Comparison of ENCODE assay signal across 16 cellular contexts in genomic region chr18:48901145-48902022, GRCh38. TPM values are rescaled to one million over a fixed set of nuclear protein-coding genes. Genes with fewer than 3 reads are reported as not detected.
DNase-seq lines count a peak whose midpoint lies in the region; ATAC-seq, FAIRE-seq and TF ChIP-seq lines count a peak whose summit lies in the region.
"Had no signal": no experiment of that assay in that cellular context is flagged by ENCODE, and none has a peak within 500 bp of the region (broad histone marks: within the 10 kb centered on the region; RNA-seq: fewer than 3 reads in every experiment).

No MANE protein-coding gene starts in this region.

- no peak for DNase-seq in PC-9
- DNase-seq in chondrocyte (ENCODE audit: low spot score): peak; percentile 7
- no peak for DNase-seq in mesenchymal stem cell
- no peak for DNase-seq in testis
- no peak for DNase-seq in left lobe of liver (ENCODE audit: low spot score)
- no peak for DNase-seq in SIG-M5 (lab: John Stamatoyannopoulos, UW)
- DNase-seq in RCC 7860 (ENCODE audit: low spot score): no peak
- DNase-seq in activated naive CD8-positive, alpha-beta T cell treated with anti-CD3 and anti-CD28 coated beads for 36 hours: no peak
- DNase-seq: activated CD4-positive, alpha-beta T cell treated with anti-CD3 and anti-CD28 coated beads, Interleukin-2, amount 50 U/mL, for 4 hours; activated naive CD4-positive, alpha-beta T cell; NCI-H2081 treated with DMSO at 0.1 percent for 48 hours; NK-92 treated with Interleukin-12 subunit alpha and Interleukin-12 subunit beta, amount 100 ng/mL, for 24 hours had no signal

- peaks cover 18% of the 10 kb centered on the region for H3F3A ChIP-seq in PC-9 (ENCODE audit: insufficient read depth, low read depth)

- H4K8ac ChIP-seq in mesenchymal stem cell (ENCODE audit: low read length): peak overlapping the region; percentile 4

- no peak overlapping the region for H2BK120ac ChIP-seq in mesenchymal stem cell (ENCODE audit: low read depth, low read length)

- H3K9me3 ChIP-seq in PC-9 (ENCODE audit: insufficient read depth, low read depth): peaks cover 12% of the 10 kb centered on the region
- peaks cover 16% of the 10 kb centered on the region for H3K9me3 ChIP-seq in mesenchymal stem cell (ENCODE audit: control insufficient read depth, low read length)
- no peaks in the 10 kb centered on the region for H3K9me3 ChIP-seq in testis
- H3K9me3 ChIP-seq: neutrophil had no signal

- H3K14ac ChIP-seq in mesenchymal stem cell (ENCODE audit: low read length in 2 of 2): no peak overlapping the region

- no peak for TF ChIP-seq CTCF in PC-9 (conservative IDR thresholded peaks at IDR 0.05)
- no peak for TF ChIP-seq CTCF in chondrocyte (IDR thresholded peaks at IDR 0.05)
- no peak for TF ChIP-seq CTCF in testis (IDR thresholded peaks at IDR 0.05)

- peak overlapping the region; percentile 0 to 70 for H3K4ac ChIP-seq in mesenchymal stem cell (ENCODE audit: low read depth in 1 of 2, low read length in 2 of 2)

- peaks cover 56% of the 10 kb centered on the region for H3K4me1 Mint-ChIP-seq in chondrocyte (ENCODE audit: low read depth)
- H3K4me1 Mint-ChIP-seq in activated naive CD8-positive, alpha-beta T cell treated with anti-CD3 and anti-CD28 coated beads for 36 hours: peaks cover 11% of the 10 kb centered on the region

- H2AFZ ChIP-seq in PC-9 (no peak overlapping the region), mesenchymal stem cell (ENCODE audit: low read depth, low read length) (no peak overlapping the region)

- no peaks in the 10 kb centered on the region for H3K27me3 ChIP-seq in PC-9 (ENCODE audit: insufficient read depth, low read depth)
- no peaks in the 10 kb centered on the region for H3K27me3 ChIP-seq in mesenchymal stem cell (ENCODE audit: control insufficient read depth in 1 of 2, insufficient read depth in 1 of 2, low read length in 2 of 2)
- no peaks in the 10 kb centered on the region for H3K27me3 ChIP-seq in testis
- H3K27me3 ChIP-seq: neutrophil had no signal

- ATAC-seq in left lobe of liver: no peak
- ATAC-seq: stimulated activated effector memory CD8-positive, alpha-beta T cell treated with anti-CD3 and anti-CD28 coated beads, Interleukin-12 subunit alpha, Interleukin-12 subunit beta, amount 100 ng/mL, for 72 hours had no signal

- peak overlapping the region; percentile 23 to 93 for H2BK12ac ChIP-seq in mesenchymal stem cell (ENCODE audit: low read length in 2 of 2)

- H3K27me3 Mint-ChIP-seq in chondrocyte (ENCODE audit: low read depth): no peaks in the 10 kb centered on the region
- no peaks in the 10 kb centered on the region for H3K27me3 Mint-ChIP-seq in activated naive CD8-positive, alpha-beta T cell treated with anti-CD3 and anti-CD28 coated beads for 36 hours

- H3K36me3 ChIP-seq in PC-9 (ENCODE audit: low read depth): no peaks in the 10 kb centered on the region
- no peaks in the 10 kb centered on the region for H3K36me3 ChIP-seq in mesenchymal stem cell (ENCODE audit: control insufficient read depth in 1 of 2, insufficient read depth in 2 of 2, low read depth in 1 of 2, low read length in 2 of 2)
- no peaks in the 10 kb centered on the region for H3K36me3 ChIP-seq in testis (ENCODE audit: low read depth, missing control alignments)
- H3K36me3 ChIP-seq: neutrophil had no signal

- FAIRE-seq in RCC 7860 (lab: Jason Lieb, UNC): no peak
- FAIRE-seq: islet of Langerhans had no signal

- TF ChIP-seq POLR2A in testis (IDR thresholded peaks at IDR 0.05): no peak

- intact Hi-C loops in PC-9 (cut with micrococcal nuclease; ENCODE audit: unreplicated experiment) (loop anchor here (2.0 to 5.0 kb wide), 3 partner anchors 49 to 91 kb away; partner anchors contain the start of gene SMAD7), testis (cut with DNase I; ENCODE audit: low total_unique reads) (no loop called here)

- CTCF ChIA-PET in PC-9 (lab: Charles Lee): no interaction called here

- H3K27ac Mint-ChIP-seq in chondrocyte (ENCODE audit: unreplicated experiment): peak overlapping the region; percentile 54
- no peak overlapping the region for H3K27ac Mint-ChIP-seq in activated naive CD8-positive, alpha-beta T cell treated with anti-CD3 and anti-CD28 coated beads for 36 hours
- H3K27ac Mint-ChIP-seq: stimulated activated effector memory CD8-positive, alpha-beta T cell treated with anti-CD3 and anti-CD28 coated beads, Interleukin-12 subunit alpha, Interleukin-12 subunit beta, amount 100 ng/mL, for 72 hours; T-helper 1 cell treated with Interleukin-12 subunit alpha and Interleukin-12 subunit beta and Interleukin-4 antibody, amounts not matched to agents 30 μg/mL and 1 μg/mL, for 36 hours had no signal

- peaks cover 23% of the 10 kb centered on the region for H3K9me3 Mint-ChIP-seq in chondrocyte (ENCODE audit: low read depth)
- H3K9me3 Mint-ChIP-seq in activated naive CD8-positive, alpha-beta T cell treated with anti-CD3 and anti-CD28 coated beads for 36 hours: peaks cover 13% of the 10 kb centered on the region

- no peaks in the 10 kb centered on the region for H3K79me1 ChIP-seq in mesenchymal stem cell (replicated peaks; ENCODE audit: low read length, poor library complexity, severe bottlenecking)

- H3K4me2 ChIP-seq in PC-9: peak overlapping the region; percentile 58
- no peak overlapping the region for H3K4me2 ChIP-seq in mesenchymal stem cell (ENCODE audit: low read length, poor library complexity, severe bottlenecking)

- peak overlapping the region; percentile 1 for H4K91ac ChIP-seq in mesenchymal stem cell (ENCODE audit: low read length)

- peak overlapping the region in 1 of 2 experiments; percentile 80 for H3K18ac ChIP-seq in mesenchymal stem cell (ENCODE audit: low read depth in 1 of 2, low read length in 2 of 2)

- H3K4me3 ChIP-seq in PC-9: no peak overlapping the region
- no peak overlapping the region for H3K4me3 ChIP-seq in mesenchymal stem cell (ENCODE audit: insufficient read depth in 1 of 2, low read depth in 1 of 2, low read length in 2 of 2)
- H3K4me3 ChIP-seq in testis: no peak overlapping the region

- H3K9me2 ChIP-seq in PC-9 (ENCODE audit: insufficient read depth): no peaks in the 10 kb centered on the region

- peak overlapping the region; percentile 82 for H3K9ac ChIP-seq in mesenchymal stem cell (ENCODE audit: low read length)

- H3K27ac ChIP-seq in PC-9: no peak overlapping the region
- peak overlapping the region; percentile 75 for H3K27ac ChIP-seq in mesenchymal stem cell (ENCODE audit: low read length, poor library complexity, severe bottlenecking)
- peak overlapping the region; percentile 44 to 66 for H3K27ac ChIP-seq in testis

- no peaks in the 10 kb centered on the region for H4K20me1 ChIP-seq in PC-9 (ENCODE audit: insufficient read depth)

- 74% methylated on average over 4 of the region's 4 CpGs for WGBS in mesenchymal stem cell
- WGBS in testis, 2 donors: 61% methylated on average over 3 to 4 of the region's 4 CpGs

- no peaks in the 10 kb centered on the region for H3K79me2 ChIP-seq in PC-9 (ENCODE audit: low read depth)

- no peak overlapping the region for H3K4me3 Mint-ChIP-seq in chondrocyte (ENCODE audit: unreplicated experiment)
- no peak overlapping the region for H3K4me3 Mint-ChIP-seq in activated naive CD8-positive, alpha-beta T cell treated with anti-CD3 and anti-CD28 coated beads for 36 hours
- H3K4me3 Mint-ChIP-seq: stimulated activated effector memory CD8-positive, alpha-beta T cell treated with anti-CD3 and anti-CD28 coated beads, Interleukin-12 subunit alpha, Interleukin-12 subunit beta, amount 100 ng/mL, for 72 hours; T-helper 1 cell treated with Interleukin-12 subunit alpha and Interleukin-12 subunit beta and Interleukin-4 antibody, amounts not matched to agents 30 μg/mL and 1 μg/mL, for 36 hours had no signal

- peaks cover 8% of the 10 kb centered on the region for H3K36me3 Mint-ChIP-seq in chondrocyte (ENCODE audit: low read depth)
- no peaks in the 10 kb centered on the region for H3K36me3 Mint-ChIP-seq in activated naive CD8-positive, alpha-beta T cell treated with anti-CD3 and anti-CD28 coated beads for 36 hours
- H3K36me3 Mint-ChIP-seq: stimulated activated effector memory CD8-positive, alpha-beta T cell treated with anti-CD3 and anti-CD28 coated beads, Interleukin-12 subunit alpha, Interleukin-12 subunit beta, amount 100 ng/mL, for 72 hours had no signal

- BruUV-seq in PC-9 (replicated peaks; lab: Mats Ljungman, UMichigan): no TSS peak

- H2BK5ac ChIP-seq in mesenchymal stem cell (ENCODE audit: low read depth, low read length, poor library complexity, severe bottlenecking): peak overlapping the region; percentile 91

- peaks cover 45% of the 10 kb centered on the region for H3K4me1 ChIP-seq in PC-9 (replicated peaks; ENCODE audit: insufficient read depth)
- peaks cover 27% of the 10 kb centered on the region for H3K4me1 ChIP-seq in mesenchymal stem cell (ENCODE audit: control insufficient read depth, insufficient read depth, low read depth, low read length)
- peaks cover 14% of the 10 kb centered on the region for H3K4me1 ChIP-seq in testis

- H3K23ac ChIP-seq in mesenchymal stem cell (ENCODE audit: low read length in 2 of 2): no peak overlapping the region

- H2BK15ac ChIP-seq in mesenchymal stem cell (ENCODE audit: low read depth, poor library complexity, severe bottlenecking): peak overlapping the region; percentile 39

- POLR2A ChIA-PET in PC-9 (lab: Charles Lee; ENCODE audit: unreplicated experiment): interaction anchor here (0.7 kb wide), 1 partner anchor 122 kb away, joined by 4 read pairs; no protein-coding TSS in a partner anchor

- peak overlapping the region; percentile 84 for H2AK5ac ChIP-seq in mesenchymal stem cell (ENCODE audit: low read length, severe bottlenecking)

RNA-seq across cellular contexts. Expression of gene SMAD7, which starts 49.4 kb away (rescaled TPM):
- 5.0 and 5.8 TPM in 2 replicates for total RNA-seq in PC-9 (2021)
- total RNA-seq in chondrocyte: 61.2 to 99.9 TPM (median 70.1 TPM) in 3 replicates
- 9.6 TPM for polyA plus RNA-seq in mesenchymal stem cell (2013, experiment 1 of 2)
- 9.9 TPM for polyA plus RNA-seq in mesenchymal stem cell (2013, experiment 2 of 2)
- 10 to 100 TPM in 1 of 2 donors, 1 to 10 TPM in 1; 9.8 to 14.6 TPM for total RNA-seq in testis
- polyA plus RNA-seq in testis (ENCODE audit: insufficient read depth, low read depth, low replicate concordance): 7.5 TPM
- total RNA-seq in left lobe of liver: 12.4 TPM
- 1 to 10 TPM; 9.0 to 9.4 TPM for total RNA-seq in activated naive CD8-positive, alpha-beta T cell treated with anti-CD3 and anti-CD28 coated beads for 36 hours
